In genomic region chr19:461664-462551, GRCh38 we compare ENCODE assay signal across 1 cellular context.
TF ChIP-seq lines count a peak whose summit lies in the region.

No MANE protein-coding gene starts in this region.

TF ChIP-seq in GM23338, 12 proteins besides CTCF, POLR2A, EP300 and RAD21 (continued from another document):
- TF ChIP-seq REST (IDR thresholded peaks at IDR 0.05; ENCODE audit: unreplicated experiment) (no peak), POLR2AphosphoS5 (IDR thresholded peaks at IDR 0.05; ENCODE audit: low read depth) (no peak), ZNF331 (CRISPR knock-in tag; IDR thresholded peaks at IDR 0.05; ENCODE audit: low read depth) (no peak), EZH2phosphoT487 (IDR thresholded peaks at IDR 0.05; ENCODE audit: unreplicated experiment) (no peak), STAT1 (IDR thresholded peaks at IDR 0.05; ENCODE audit: unreplicated experiment) (no peak), ZNF114 (CRISPR knock-in tag; IDR thresholded peaks at IDR 0.05) (no peak)
- TF ChIP-seq, protein P1, sequence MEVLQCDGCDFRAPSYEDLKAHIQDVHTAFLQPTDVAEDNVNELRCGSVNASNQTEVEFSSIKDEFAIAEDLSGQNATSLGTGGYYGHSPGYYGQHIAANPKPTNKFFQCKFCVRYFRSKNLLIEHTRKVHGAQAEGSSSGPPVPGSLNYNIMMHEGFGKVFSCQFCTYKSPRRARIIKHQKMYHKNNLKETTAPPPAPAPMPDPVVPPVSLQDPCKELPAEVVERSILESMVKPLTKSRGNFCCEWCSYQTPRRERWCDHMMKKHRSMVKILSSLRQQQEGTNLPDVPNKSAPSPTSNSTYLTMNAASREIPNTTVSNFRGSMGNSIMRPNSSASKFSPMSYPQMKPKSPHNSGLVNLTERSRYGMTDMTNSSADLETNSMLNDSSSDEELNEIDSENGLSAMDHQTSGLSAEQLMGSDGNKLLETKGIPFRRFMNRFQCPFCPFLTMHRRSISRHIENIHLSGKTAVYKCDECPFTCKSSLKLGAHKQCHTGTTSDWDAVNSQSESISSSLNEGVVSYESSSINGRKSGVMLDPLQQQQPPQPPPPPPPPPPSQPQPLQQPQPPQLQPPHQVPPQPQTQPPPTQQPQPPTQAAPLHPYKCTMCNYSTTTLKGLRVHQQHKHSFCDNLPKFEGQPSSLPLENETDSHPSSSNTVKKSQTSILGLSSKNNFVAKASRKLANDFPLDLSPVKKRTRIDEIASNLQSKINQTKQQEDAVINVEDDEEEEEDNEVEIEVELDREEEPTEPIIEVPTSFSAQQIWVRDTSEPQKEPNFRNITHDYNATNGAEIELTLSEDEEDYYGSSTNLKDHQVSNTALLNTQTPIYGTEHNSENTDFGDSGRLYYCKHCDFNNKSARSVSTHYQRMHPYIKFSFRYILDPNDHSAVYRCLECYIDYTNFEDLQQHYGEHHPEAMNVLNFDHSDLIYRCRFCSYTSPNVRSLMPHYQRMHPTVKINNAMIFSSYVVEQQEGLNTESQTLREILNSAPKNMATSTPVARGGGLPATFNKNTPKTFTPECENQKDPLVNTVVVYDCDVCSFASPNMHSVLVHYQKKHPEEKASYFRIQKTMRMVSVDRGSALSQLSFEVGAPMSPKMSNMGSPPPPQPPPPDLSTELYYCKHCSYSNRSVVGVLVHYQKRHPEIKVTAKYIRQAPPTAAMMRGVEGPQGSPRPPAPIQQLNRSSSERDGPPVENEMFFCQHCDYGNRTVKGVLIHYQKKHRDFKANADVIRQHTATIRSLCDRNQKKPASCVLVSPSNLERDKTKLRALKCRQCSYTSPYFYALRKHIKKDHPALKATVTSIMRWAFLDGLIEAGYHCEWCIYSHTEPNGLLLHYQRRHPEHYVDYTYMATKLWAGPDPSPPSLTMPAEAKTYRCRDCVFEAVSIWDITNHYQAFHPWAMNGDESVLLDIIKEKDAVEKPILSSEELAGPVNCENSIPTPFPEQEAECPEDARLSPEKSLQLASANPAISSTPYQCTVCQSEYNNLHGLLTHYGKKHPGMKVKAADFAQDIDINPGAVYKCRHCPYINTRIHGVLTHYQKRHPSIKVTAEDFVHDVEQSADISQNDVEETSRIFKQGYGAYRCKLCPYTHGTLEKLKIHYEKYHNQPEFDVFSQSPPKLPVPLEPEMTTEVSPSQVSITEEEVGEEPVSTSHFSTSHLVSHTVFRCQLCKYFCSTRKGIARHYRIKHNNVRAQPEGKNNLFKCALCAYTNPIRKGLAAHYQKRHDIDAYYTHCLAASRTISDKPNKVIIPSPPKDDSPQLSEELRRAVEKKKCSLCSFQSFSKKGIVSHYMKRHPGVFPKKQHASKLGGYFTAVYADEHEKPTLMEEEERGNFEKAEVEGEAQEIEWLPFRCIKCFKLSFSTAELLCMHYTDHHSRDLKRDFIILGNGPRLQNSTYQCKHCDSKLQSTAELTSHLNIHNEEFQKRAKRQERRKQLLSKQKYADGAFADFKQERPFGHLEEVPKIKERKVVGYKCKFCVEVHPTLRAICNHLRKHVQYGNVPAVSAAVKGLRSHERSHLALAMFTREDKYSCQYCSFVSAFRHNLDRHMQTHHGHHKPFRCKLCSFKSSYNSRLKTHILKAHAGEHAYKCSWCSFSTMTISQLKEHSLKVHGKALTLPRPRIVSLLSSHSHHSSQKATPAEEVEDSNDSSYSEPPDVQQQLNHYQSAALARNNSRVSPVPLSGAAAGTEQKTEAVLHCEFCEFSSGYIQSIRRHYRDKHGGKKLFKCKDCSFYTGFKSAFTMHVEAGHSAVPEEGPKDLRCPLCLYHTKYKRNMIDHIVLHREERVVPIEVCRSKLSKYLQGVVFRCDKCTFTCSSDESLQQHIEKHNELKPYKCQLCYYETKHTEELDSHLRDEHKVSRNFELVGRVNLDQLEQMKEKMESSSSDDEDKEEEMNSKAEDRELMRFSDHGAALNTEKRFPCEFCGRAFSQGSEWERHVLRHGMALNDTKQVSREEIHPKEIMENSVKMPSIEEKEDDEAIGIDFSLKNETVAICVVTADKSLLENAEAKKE (CRISPR knock-in tag; IDR thresholded peaks at IDR 0.05) = no peak
